30 cellular contexts compared by ENCODE assay signal in the genomic region with DNA sequence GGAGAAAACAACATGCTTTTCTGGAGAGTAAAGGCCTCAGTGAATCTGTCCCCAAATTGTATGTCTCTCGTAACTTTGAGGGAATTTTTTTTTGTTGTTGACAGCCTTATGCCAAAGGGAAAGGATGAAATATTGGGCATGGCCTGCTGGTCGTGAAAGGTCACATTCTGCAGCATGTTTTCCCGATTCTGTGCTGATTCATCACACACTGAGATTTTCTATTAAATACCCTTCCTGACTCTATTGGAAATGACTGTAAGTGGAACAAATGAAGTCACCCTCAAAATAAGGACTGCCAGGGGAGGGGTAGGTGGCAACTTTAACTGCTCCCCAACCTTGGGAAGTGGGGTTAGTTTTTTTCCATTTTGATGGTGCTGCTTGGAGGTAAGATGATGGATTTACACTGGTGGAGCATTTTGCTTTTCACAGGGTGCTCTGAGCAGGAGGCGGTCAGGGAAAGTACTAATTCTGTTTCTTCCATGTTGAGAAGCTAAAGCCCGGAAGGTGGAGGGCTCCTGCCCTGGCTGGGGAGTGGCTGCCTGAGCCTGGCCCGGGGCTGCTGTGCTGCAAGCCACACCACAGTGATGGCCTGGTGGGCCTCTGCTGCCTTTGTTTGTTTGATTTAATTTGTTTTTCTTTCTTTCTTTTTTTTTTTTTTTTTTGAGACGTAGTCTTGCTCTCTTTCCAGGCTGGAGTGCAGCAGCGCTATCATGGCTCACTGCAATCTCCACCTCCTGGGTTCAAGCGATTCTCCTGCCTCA.
A peak's percentile ranks its signal among the peaks of the same experiment; 100 is the strongest.
DNase-seq lines count a peak whose midpoint lies in the region; ATAC-seq and TF ChIP-seq lines count a peak whose summit lies in the region.
"Had no signal": no experiment of that assay in that cellular context is flagged by ENCODE, and none has a peak within 500 bp of the region (broad histone marks: within the 10 kb centered on the region; RNA-seq: fewer than 3 reads in every experiment).

No MANE protein-coding gene starts in this region.

- no peaks in the 10 kb centered on the region for H3K36me3 Mint-ChIP-seq in activated naive CD8-positive, alpha-beta T cell treated with anti-CD3 and anti-CD28 coated beads, Interleukin-2, amount 50 U/mL, for 24 hours (ENCODE audit: low read depth)
- peaks cover 7% of the 10 kb centered on the region for H3K36me3 Mint-ChIP-seq in activated naive CD8-positive, alpha-beta T cell treated with anti-CD3 and anti-CD28 coated beads for 36 hours
- H3K36me3 Mint-ChIP-seq: activated naive CD4-positive, alpha-beta T cell treated with anti-CD3 and anti-CD28 coated beads, Interleukin-2, amount 50 U/mL, for 24 hours; CD4-positive, alpha-beta memory T cell had no signal

- no peak overlapping the region for H2BK120ac ChIP-seq in mesenchymal stem cell (ENCODE audit: low read depth, low read length)

- H2AFZ ChIP-seq in mesenchymal stem cell (ENCODE audit: low read depth, low read length): no peak overlapping the region

- no peak overlapping the region for H2BK5ac ChIP-seq in mesenchymal stem cell (ENCODE audit: low read depth, low read length, poor library complexity, severe bottlenecking)

- H3K4me3 ChIP-seq in mesenchymal stem cell (ENCODE audit: insufficient read depth in 1 of 2, low read depth in 1 of 2, low read length in 2 of 2) (no peak overlapping the region), mucosa of descending colon (no peak overlapping the region)
- H3K4me3 ChIP-seq: K562, lung, prostate gland, sigmoid colon, SJCRH30, tibial nerve had no signal

- intact Hi-C loops in mucosa of descending colon (cut with DNase I, micrococcal nuclease): loop anchor here in 1 of 2 donors (10.0 kb wide), 1 partner anchor 171 kb away; no protein-coding TSS in a partner anchor

- H3K9ac ChIP-seq in mesenchymal stem cell (ENCODE audit: low read length): no peak overlapping the region

- H3K27ac ChIP-seq in mesenchymal stem cell (ENCODE audit: low read length, poor library complexity, severe bottlenecking): no peak overlapping the region
- H3K27ac ChIP-seq in temporal lobe (ENCODE audit: low read depth, low read length): peak overlapping the region; percentile 98
- H3K27ac ChIP-seq: prostate gland, SJCRH30 had no signal

- no peak overlapping the region for H3K4me3 Mint-ChIP-seq in activated naive CD8-positive, alpha-beta T cell treated with anti-CD3 and anti-CD28 coated beads, Interleukin-2, amount 50 U/mL, for 24 hours
- H3K4me3 Mint-ChIP-seq in activated naive CD8-positive, alpha-beta T cell treated with anti-CD3 and anti-CD28 coated beads for 36 hours: no peak overlapping the region
- H3K4me3 Mint-ChIP-seq: activated CD4-positive, alpha-beta memory T cell treated with anti-CD3 and anti-CD28 coated beads, Interleukin-2, amount 10 ng/mL, durations not matched to agents 7 days and 5 days; activated naive CD4-positive, alpha-beta T cell treated with anti-CD3 and anti-CD28 coated beads, Interleukin-2, amount 50 U/mL, for 24 hours; activated T-helper 17 cell treated with anti-CD3 and anti-CD28 coated beads, Interleukin-2, amount 50 U/mL, for 72 hours; CD4-positive, alpha-beta memory T cell; dendritic cell treated with granulocyte-macrophage colony-stimulating factor and Interleukin-4, amounts not matched to agents 40 ng/mL and 50 ng/mL, for 4 days; H9 had no signal

- no peak overlapping the region for H3K14ac ChIP-seq in mesenchymal stem cell (ENCODE audit: low read length in 2 of 2)

- ATAC-seq in activated naive CD8-positive, alpha-beta T cell treated with anti-CD3 and anti-CD28 coated beads, Interleukin-2, amount 50 U/mL, for 24 hours: peak; percentile 33
- ATAC-seq in mucosa of descending colon (no peak), GM19455 (IDR thresholded peaks at IDR 0.05; ENCODE audit: unreplicated experiment) (no peak)
- ATAC-seq: activated T-helper 17 cell treated with anti-CD3 and anti-CD28 coated beads, Interleukin-2, amount 50 U/mL, for 72 hours; K562 had no signal

- H4K8ac ChIP-seq in mesenchymal stem cell (ENCODE audit: low read length): peak overlapping the region; percentile 63

- H3K27me3 Mint-ChIP-seq in activated naive CD8-positive, alpha-beta T cell treated with anti-CD3 and anti-CD28 coated beads, Interleukin-2, amount 50 U/mL, for 24 hours: no peaks in the 10 kb centered on the region
- H3K27me3 Mint-ChIP-seq in activated naive CD8-positive, alpha-beta T cell treated with anti-CD3 and anti-CD28 coated beads for 36 hours: peaks cover 3% of the 10 kb centered on the region
- H3K27me3 Mint-ChIP-seq: activated naive CD4-positive, alpha-beta T cell treated with anti-CD3 and anti-CD28 coated beads, Interleukin-2, amount 50 U/mL, for 24 hours; dendritic cell treated with granulocyte-macrophage colony-stimulating factor and Interleukin-4, amounts not matched to agents 40 ng/mL and 50 ng/mL, for 4 days had no signal

- DNase-seq in activated naive CD8-positive, alpha-beta T cell treated with anti-CD3 and anti-CD28 coated beads, Interleukin-2, amount 50 U/mL, for 24 hours: no peak
- DNase-seq in activated naive CD8-positive, alpha-beta T cell treated with anti-CD3 and anti-CD28 coated beads for 36 hours: no peak
- DNase-seq in dermis blood vessel endothelial cell (peak; percentile 27), mesenchymal stem cell (peak; percentile 25), mucosa of descending colon (no peak), NCI-H1694 treated with DMSO at 0.1 percent for 48 hours (lab: John Stamatoyannopoulos, UW) (no peak)
- DNase-seq: 8988T; activated CD4-positive, alpha-beta memory T cell treated with anti-CD3 and anti-CD28 coated beads, Interleukin-2, amount 10 ng/mL, durations not matched to agents 7 days and 5 days; activated CD4-positive, CD25-positive, alpha-beta regulatory T cell treated with anti-CD3 and anti-CD28 coated beads, Interleukin-2, amount 50 U/mL, for 72 hours; activated CD8-positive, alpha-beta memory T cell treated with anti-CD3 and anti-CD28 coated beads, Interleukin-2, amount 50 U/mL, for 48 hours; CD4-positive, alpha-beta memory T cell; central memory CD4-positive, alpha-beta T cell; DMS 273 treated with DMSO at 0.1 percent for 48 hours; glutamatergic neuron; H9; NCI-H1436 treated with DMSO at 0.1 percent for 48 hours; NCI-H446 treated with DMSO at 0.1 percent for 48 hours; NCI-H82; sigmoid colon; SJCRH30; stimulated activated naive CD4-positive, alpha-beta T cell had no signal

- H3K4me2 ChIP-seq in mesenchymal stem cell (ENCODE audit: low read length, poor library complexity, severe bottlenecking): no peak overlapping the region

- H3K4me1 Mint-ChIP-seq in activated naive CD8-positive, alpha-beta T cell treated with anti-CD3 and anti-CD28 coated beads, Interleukin-2, amount 50 U/mL, for 24 hours: peaks cover 6% of the 10 kb centered on the region
- peaks cover 5% of the 10 kb centered on the region for H3K4me1 Mint-ChIP-seq in activated naive CD8-positive, alpha-beta T cell treated with anti-CD3 and anti-CD28 coated beads for 36 hours
- H3K4me1 Mint-ChIP-seq: activated naive CD4-positive, alpha-beta T cell treated with anti-CD3 and anti-CD28 coated beads, Interleukin-2, amount 50 U/mL, for 24 hours; activated T-helper 17 cell treated with anti-CD3 and anti-CD28 coated beads, Interleukin-2, amount 50 U/mL, for 72 hours; CD4-positive, alpha-beta memory T cell had no signal

- no peak overlapping the region for H3K18ac ChIP-seq in mesenchymal stem cell (ENCODE audit: low read depth in 1 of 2, low read length in 2 of 2)

- H3K36me3 ChIP-seq in mesenchymal stem cell (ENCODE audit: control insufficient read depth in 1 of 2, insufficient read depth in 2 of 2, low read depth in 1 of 2, low read length in 2 of 2) (no peaks in the 10 kb centered on the region), mucosa of descending colon (ENCODE audit: low read depth) (no peaks in the 10 kb centered on the region)
- H3K36me3 ChIP-seq: prostate gland, sigmoid colon, SJCRH30, tibial nerve had no signal

- H3K9me3 ChIP-seq in mesenchymal stem cell (ENCODE audit: control insufficient read depth, low read length): peaks cover 8% of the 10 kb centered on the region
- H3K9me3 ChIP-seq in mucosa of descending colon: peaks cover 12% of the 10 kb centered on the region
- H3K9me3 ChIP-seq: prostate gland had no signal

- H3K9me3 Mint-ChIP-seq in activated naive CD8-positive, alpha-beta T cell treated with anti-CD3 and anti-CD28 coated beads, Interleukin-2, amount 50 U/mL, for 24 hours: no peaks in the 10 kb centered on the region
- no peaks in the 10 kb centered on the region for H3K9me3 Mint-ChIP-seq in activated naive CD8-positive, alpha-beta T cell treated with anti-CD3 and anti-CD28 coated beads for 36 hours

- H4K91ac ChIP-seq in mesenchymal stem cell (ENCODE audit: low read length): no peak overlapping the region

- H3K23ac ChIP-seq in mesenchymal stem cell (ENCODE audit: low read length in 2 of 2): no peak overlapping the region

- H3K79me1 ChIP-seq in mesenchymal stem cell (replicated peaks; ENCODE audit: low read length, poor library complexity, severe bottlenecking): no peaks in the 10 kb centered on the region

- no peak overlapping the region for H3K27ac Mint-ChIP-seq in activated naive CD8-positive, alpha-beta T cell treated with anti-CD3 and anti-CD28 coated beads, Interleukin-2, amount 50 U/mL, for 24 hours
- H3K27ac Mint-ChIP-seq in activated naive CD8-positive, alpha-beta T cell treated with anti-CD3 and anti-CD28 coated beads for 36 hours: no peak overlapping the region
- H3K27ac Mint-ChIP-seq: activated CD4-positive, alpha-beta memory T cell treated with anti-CD3 and anti-CD28 coated beads, Interleukin-2, amount 10 ng/mL, durations not matched to agents 7 days and 5 days; activated naive CD4-positive, alpha-beta T cell treated with anti-CD3 and anti-CD28 coated beads, Interleukin-2, amount 50 U/mL, for 24 hours; activated T-helper 17 cell treated with anti-CD3 and anti-CD28 coated beads, Interleukin-2, amount 50 U/mL, for 72 hours; CD4-positive, alpha-beta memory T cell; dendritic cell treated with granulocyte-macrophage colony-stimulating factor and Interleukin-4, amounts not matched to agents 40 ng/mL and 50 ng/mL, for 4 days; H9 had no signal

- H2BK12ac ChIP-seq in mesenchymal stem cell (ENCODE audit: low read length in 2 of 2): no peak overlapping the region

- no peak overlapping the region for H2BK15ac ChIP-seq in mesenchymal stem cell (ENCODE audit: low read depth, poor library complexity, severe bottlenecking)

- H2AK5ac ChIP-seq in mesenchymal stem cell (ENCODE audit: low read length, severe bottlenecking): no peak overlapping the region

- 83% methylated on average over 6 of the region's 9 CpGs for WGBS in mesenchymal stem cell

- no peak for TF ChIP-seq CTCF in mucosa of descending colon (IDR thresholded peaks at IDR 0.05)

- no peaks in the 10 kb centered on the region for H3K27me3 ChIP-seq in mesenchymal stem cell (ENCODE audit: control insufficient read depth in 1 of 2, insufficient read depth in 1 of 2, low read length in 2 of 2)
- H3K27me3 ChIP-seq: sigmoid colon, SJCRH30, tibial nerve had no signal

- no peak overlapping the region for H3K4ac ChIP-seq in mesenchymal stem cell (ENCODE audit: low read depth in 1 of 2, low read length in 2 of 2)

- H3K4me1 ChIP-seq in mesenchymal stem cell (ENCODE audit: control insufficient read depth, insufficient read depth, low read depth, low read length): peaks cover 8% of the 10 kb centered on the region
- no peaks in the 10 kb centered on the region for H3K4me1 ChIP-seq in mucosa of descending colon (ENCODE audit: low read depth)
- H3K4me1 ChIP-seq: prostate gland had no signal

Comparison
In these comparisons a context has a peak if more than half of its experiments do, and no peak if none do; other contexts are left out.
1. DNase-seq: peak in dermis blood vessel endothelial cell (single experiment) and mesenchymal stem cell (single experiment); none in activated naive CD8-positive, alpha-beta T cell treated with anti-CD3 and anti-CD28 coated beads, Interleukin-2, amount 50 U/mL, for 24 hours (single experiment), activated naive CD8-positive, alpha-beta T cell treated with anti-CD3 and anti-CD28 coated beads for 36 hours (single experiment), mucosa of descending colon (0 of 3) and NCI-H1694 treated with DMSO at 0.1 percent for 48 hours (single experiment).